11 cellular contexts compared by ENCODE assay signal in the genomic region with DNA sequence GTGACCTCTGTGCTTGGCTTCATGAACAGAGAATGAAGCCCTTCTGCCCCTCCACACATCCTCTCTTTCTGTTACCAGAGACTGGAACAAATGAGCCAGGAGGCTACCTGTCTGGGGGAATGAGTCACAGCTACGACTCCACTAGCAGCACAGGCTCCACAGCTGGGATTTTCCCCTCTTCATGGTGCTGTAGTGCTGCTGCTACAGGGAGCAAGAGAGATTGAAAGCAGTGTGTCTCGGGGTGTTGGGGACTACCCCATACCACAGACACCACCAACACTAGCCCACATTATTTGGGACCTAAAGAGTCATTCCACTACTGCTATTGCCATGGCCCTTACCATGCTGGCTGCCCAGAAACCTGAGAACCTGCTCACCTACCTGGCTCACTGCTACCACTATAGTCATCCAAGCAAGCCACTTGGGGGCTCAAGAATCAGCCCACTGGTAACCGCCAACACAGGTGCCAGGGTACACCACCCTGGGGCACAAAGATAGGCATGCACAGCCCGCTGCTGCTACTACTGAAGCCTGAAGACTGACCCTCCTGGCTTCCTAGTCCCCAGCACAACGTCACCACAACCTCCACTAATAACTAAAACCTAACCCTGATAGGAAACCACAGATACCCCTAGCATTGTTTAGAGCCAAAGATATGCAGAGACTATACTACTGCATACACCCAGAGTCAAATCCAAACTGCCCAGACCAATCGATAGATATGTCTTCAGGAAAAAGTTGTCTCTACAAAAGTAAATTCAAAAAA. TPM values are rescaled to one million over a fixed set of nuclear protein-coding genes. Genes with fewer than 3 reads are reported as not detected.
A peak's percentile ranks its signal among the peaks of the same experiment; 100 is the strongest.
DNase-seq lines count a peak whose midpoint lies in the region; ATAC-seq and TF ChIP-seq lines count a peak whose summit lies in the region.
"Had no signal": no experiment of that assay in that cellular context is flagged by ENCODE, and none has a peak within 500 bp of the region (broad histone marks: within the 10 kb centered on the region; RNA-seq: fewer than 3 reads in every experiment).

No MANE protein-coding gene starts in this region.

- H3K4me1 ChIP-seq in lower lobe of right lung = no peaks in the 10 kb centered on the region
- H3K4me1 ChIP-seq in CD4-positive, alpha-beta memory T cell (ENCODE audit: insufficient read depth, low read length) = no peaks in the 10 kb centered on the region
- no peaks in the 10 kb centered on the region for H3K4me1 ChIP-seq in heart right ventricle
- H3K4me1 ChIP-seq: body of pancreas had no signal

- POLR2A ChIA-PET in CD4-positive, alpha-beta memory T cell (lab: Charles Lee; ENCODE audit: partially characterized antibody) = no interaction called here

- no peak overlapping the region for H3K4me3 Mint-ChIP-seq in activated CD4-positive, alpha-beta T cell treated with anti-CD3 and anti-CD28 coated beads, Interleukin-2, amount 10 ng/mL, durations not matched to agents 24 days and 14 days
- H3K4me3 Mint-ChIP-seq in CD4-positive, alpha-beta memory T cell = no peak overlapping the region

- peaks cover 7% of the 10 kb centered on the region for H3K9me3 ChIP-seq in lower lobe of right lung
- peaks cover 0 to 4% of the 10 kb centered on the region in 2 donors for H3K9me3 ChIP-seq in CD4-positive, alpha-beta memory T cell (ENCODE audit: control insufficient read depth in 1 of 2, low read length in 2 of 2)
- peaks cover 0 to 28% (median 10%) of the 10 kb centered on the region in 11 donors for H3K9me3 ChIP-seq in heart right ventricle
- H3K9me3 ChIP-seq: neutrophil had no signal

- no peaks in the 10 kb centered on the region for H3K36me3 Mint-ChIP-seq in activated CD4-positive, alpha-beta T cell treated with anti-CD3 and anti-CD28 coated beads, Interleukin-2, amount 10 ng/mL, durations not matched to agents 24 days and 14 days (ENCODE audit: low read depth)
- H3K36me3 Mint-ChIP-seq in CD4-positive, alpha-beta memory T cell = no peaks in the 10 kb centered on the region

- no peak overlapping the region for H3K27ac Mint-ChIP-seq in activated CD4-positive, alpha-beta T cell treated with anti-CD3 and anti-CD28 coated beads, Interleukin-2, amount 10 ng/mL, durations not matched to agents 24 days and 14 days
- H3K27ac Mint-ChIP-seq in CD4-positive, alpha-beta memory T cell = no peak overlapping the region

- H3K36me3 ChIP-seq in lower lobe of right lung (no peaks in the 10 kb centered on the region), heart right ventricle (no peaks in the 10 kb centered on the region)
- H3K36me3 ChIP-seq in CD4-positive, alpha-beta memory T cell (ENCODE audit: insufficient read depth, low read length) = no peaks in the 10 kb centered on the region
- H3K36me3 ChIP-seq: neutrophil had no signal

- TF ChIP-seq CTCF in lower lobe of right lung (IDR thresholded peaks at IDR 0.05) = no peak
- no peak for TF ChIP-seq CTCF in heart right ventricle (IDR thresholded peaks at IDR 0.05)

- H3K4me3 ChIP-seq in lower lobe of right lung (no peak overlapping the region), heart right ventricle (no peak overlapping the region)
- no peak overlapping the region for H3K4me3 ChIP-seq in CD4-positive, alpha-beta memory T cell (ENCODE audit: low read length in 2 of 2)
- H3K4me3 ChIP-seq: body of pancreas had no signal

- H3K9me3 Mint-ChIP-seq in activated CD4-positive, alpha-beta T cell treated with anti-CD3 and anti-CD28 coated beads, Interleukin-2, amount 10 ng/mL, durations not matched to agents 24 days and 14 days = peaks cover 2% of the 10 kb centered on the region
- peaks cover 0 to 30% (median 22%) of the 10 kb centered on the region in 8 donors for H3K9me3 Mint-ChIP-seq in CD4-positive, alpha-beta memory T cell

- CTCF ChIA-PET in CD4-positive, alpha-beta memory T cell (lab: Charles Lee; ENCODE audit: partially characterized antibody) = no interaction called here

- peak; percentile 56 for DNase-seq in activated CD4-positive, alpha-beta T cell treated with anti-CD3 and anti-CD28 coated beads, Interleukin-2, amount 10 ng/mL, durations not matched to agents 24 days and 14 days
- DNase-seq in activated CD4-positive, alpha-beta T cell treated with anti-CD3 and anti-CD28 coated beads for 1 hour = no peak
- peak; percentile 5 for DNase-seq in stimulated activated CD8-positive, alpha-beta memory T cell treated with anti-CD3 and anti-CD28 coated beads, Interleukin-4, amount 100 ng/mL, for 24 hours (ENCODE audit: low read depth)
- DNase-seq in lower lobe of right lung = no peak
- no peak for DNase-seq in CD4-positive, alpha-beta memory T cell
- no peak for DNase-seq in heart right ventricle
- DNase-seq: body of pancreas had no signal

- H3K27ac ChIP-seq in lower lobe of right lung (no peak overlapping the region), heart right ventricle (no peak overlapping the region)
- no peak overlapping the region for H3K27ac ChIP-seq in CD4-positive, alpha-beta memory T cell (ENCODE audit: low read depth, low read length)
- H3K27ac ChIP-seq: body of pancreas, neutrophil had no signal

- intact Hi-C loops in activated CD4-positive, alpha-beta T cell treated with anti-CD3 and anti-CD28 coated beads, Interleukin-2, amount 10 ng/mL, durations not matched to agents 24 days and 14 days (cut with micrococcal nuclease) = loop anchor here (10.0 kb wide), 1 partner anchor 633 kb away; a partner anchor contains a TSS
- intact Hi-C loops in lower lobe of right lung (cut with DNase I) = no loop called here
- intact Hi-C loops in CD4-positive, alpha-beta memory T cell (cut with micrococcal nuclease) = no loop called here
- intact Hi-C loops in heart right ventricle (cut with DNase I) = no loop called here

- H3K4me1 Mint-ChIP-seq in activated CD4-positive, alpha-beta T cell treated with anti-CD3 and anti-CD28 coated beads, Interleukin-2, amount 10 ng/mL, durations not matched to agents 24 days and 14 days = peaks cover 9% of the 10 kb centered on the region
- no peaks in the 10 kb centered on the region for H3K4me1 Mint-ChIP-seq in CD4-positive, alpha-beta memory T cell

- H3K27me3 ChIP-seq in lower lobe of right lung (ENCODE audit: low read depth) (no peaks in the 10 kb centered on the region), heart right ventricle (peaks cover 0 to 2% (median 0%) of the 10 kb centered on the region in 7 donors)
- no peaks in the 10 kb centered on the region for H3K27me3 ChIP-seq in CD4-positive, alpha-beta memory T cell (ENCODE audit: insufficient read depth, low read length)
- H3K27me3 ChIP-seq: body of pancreas, neutrophil had no signal

- no peaks in the 10 kb centered on the region for H3K27me3 Mint-ChIP-seq in activated CD4-positive, alpha-beta T cell treated with anti-CD3 and anti-CD28 coated beads, Interleukin-2, amount 10 ng/mL, durations not matched to agents 24 days and 14 days
- H3K27me3 Mint-ChIP-seq in CD4-positive, alpha-beta memory T cell = peaks cover 12 to 29% of the 10 kb centered on the region in 2 donors

- WGBS in heart right ventricle, 2 donors = 63 to 68% methylated on average over 6 of the region's 6 CpGs

- peak; percentile 97 for ATAC-seq in HG02571 (IDR thresholded peaks at IDR 0.05; ENCODE audit: unreplicated experiment)
- peak; percentile 96 for ATAC-seq in HG03565 (IDR thresholded peaks at IDR 0.05; ENCODE audit: unreplicated experiment)
- no peak for ATAC-seq in lower lobe of right lung
- no peak for ATAC-seq in heart right ventricle
- ATAC-seq: body of pancreas had no signal

RNA-seq across cellular contexts. Expression of a gene that starts 17.7 kb away (rescaled TPM):
- total RNA-seq in activated CD4-positive, alpha-beta T cell treated with anti-CD3 and anti-CD28 coated beads, Interleukin-2, amount 10 ng/mL, durations not matched to agents 24 days and 14 days = not detected in 2 replicates
- total RNA-seq in lower lobe of right lung = 2.6 TPM
- not detected for total RNA-seq in CD4-positive, alpha-beta memory T cell
- polyA plus RNA-seq in CD4-positive, alpha-beta memory T cell = not detected
- total RNA-seq in heart right ventricle = under 1 TPM in 3 of 10 donors, not detected in 7; 0.17 to 0.85 (median 0.28) TPM
- under 1 TPM in 1 of 2 donors, not detected in 1; 0.35 TPM for polyA plus RNA-seq in heart right ventricle
- total RNA-seq: T-helper 2 cell treated with Interferon-gamma antibody and Interleukin-4, amounts not matched to agents 100 ng/mL and 5 ng/mL, for 36 hours had no signal

RNA-seq across cellular contexts. Expression of a gene that starts 27.9 kb away (rescaled TPM):
- total RNA-seq in activated CD4-positive, alpha-beta T cell treated with anti-CD3 and anti-CD28 coated beads, Interleukin-2, amount 10 ng/mL, durations not matched to agents 24 days and 14 days = not detected in 2 replicates
- total RNA-seq in lower lobe of right lung (not detected), heart right ventricle (not detected)
- not detected for total RNA-seq in CD4-positive, alpha-beta memory T cell
- polyA plus RNA-seq in CD4-positive, alpha-beta memory T cell = not detected
- polyA plus RNA-seq in heart right ventricle = not detected
- total RNA-seq: body of pancreas; T-helper 2 cell treated with Interferon-gamma antibody and Interleukin-4, amounts not matched to agents 100 ng/mL and 5 ng/mL, for 36 hours had no signal

RNA-seq across cellular contexts. Expression of a gene that starts 40.0 kb away (rescaled TPM):
- not detected in 2 replicates for total RNA-seq in activated CD4-positive, alpha-beta T cell treated with anti-CD3 and anti-CD28 coated beads, Interleukin-2, amount 10 ng/mL, durations not matched to agents 24 days and 14 days
- total RNA-seq in lower lobe of right lung = not detected
- total RNA-seq in CD4-positive, alpha-beta memory T cell = not detected
- not detected for polyA plus RNA-seq in CD4-positive, alpha-beta memory T cell
- under 1 TPM in 2 of 10 donors, not detected in 8; 0.39 to 0.76 TPM for total RNA-seq in heart right ventricle
- under 1 TPM in 1 of 2 donors, not detected in 1; 0.04 TPM for polyA plus RNA-seq in heart right ventricle
- total RNA-seq: T-helper 2 cell treated with Interferon-gamma antibody and Interleukin-4, amounts not matched to agents 100 ng/mL and 5 ng/mL, for 36 hours had no signal

RNA-seq across cellular contexts. Expression of a gene that starts 54.7 kb away (rescaled TPM):
- total RNA-seq in activated CD4-positive, alpha-beta T cell treated with anti-CD3 and anti-CD28 coated beads, Interleukin-2, amount 10 ng/mL, durations not matched to agents 24 days and 14 days = not detected in 2 replicates
- total RNA-seq in lower lobe of right lung (not detected), heart right ventricle (not detected)
- total RNA-seq in CD4-positive, alpha-beta memory T cell = not detected
- not detected for polyA plus RNA-seq in CD4-positive, alpha-beta memory T cell
- polyA plus RNA-seq in heart right ventricle = not detected
- total RNA-seq: body of pancreas; T-helper 2 cell treated with Interferon-gamma antibody and Interleukin-4, amounts not matched to agents 100 ng/mL and 5 ng/mL, for 36 hours had no signal

Comparison
In these comparisons a context has a peak if more than half of its experiments do, and no peak if none do; other contexts are left out.
1. DNase-seq: peak in activated CD4-positive, alpha-beta T cell treated with anti-CD3 and anti-CD28 coated beads, Interleukin-2, amount 10 ng/mL, durations not matched to agents 24 days and 14 days (single experiment) and stimulated activated CD8-positive, alpha-beta memory T cell treated with anti-CD3 and anti-CD28 coated beads, Interleukin-4, amount 100 ng/mL, for 24 hours (single experiment); none in activated CD4-positive, alpha-beta T cell treated with anti-CD3 and anti-CD28 coated beads for 1 hour (single experiment), lower lobe of right lung (single experiment), CD4-positive, alpha-beta memory T cell (0 of 5) and heart right ventricle (0 of 2).
2. ATAC-seq: peak in HG02571 (single experiment) and HG03565 (single experiment); none in lower lobe of right lung (0 of 2) and heart right ventricle (0 of 8).